Comparison of ENCODE assay signal across 12 cellular contexts in genomic region chr1:238485906-238486219, GRCh38.
A peak's percentile ranks its signal among the peaks of the same experiment; 100 is the strongest.
DNase-seq lines count a peak whose midpoint lies in the region; ATAC-seq and TF ChIP-seq lines count a peak whose summit lies in the region.
"Had no signal": no experiment of that assay in that cellular context is flagged by ENCODE, and none has a peak within 500 bp of the region (broad histone marks: within the 10 kb centered on the region; RNA-seq: fewer than 3 reads in every experiment).

No MANE protein-coding gene starts in this region.

- peak overlapping the region; percentile 61; the same call in 1 of the 2 replicates for H3K9ac ChIP-seq in HUES64 (ENCODE audit: low read depth, low read length)

- peaks cover 61% of the 10 kb centered on the region for H3K4me1 Mint-ChIP-seq in WTC11
- H3K4me1 Mint-ChIP-seq: activated B cell treated with CpG ODN at 0.5 μM for 24 hours had no signal

- H3K9me3 ChIP-seq in HUES64 (ENCODE audit: insufficient read depth, low read depth, low read length) (no peaks in the 10 kb centered on the region), thymus (ENCODE audit: control insufficient read depth) (no peaks in the 10 kb centered on the region)

- TF ChIP-seq CTCF in WTC11 (IDR thresholded peaks at IDR 0.05): no peak

- DNase-seq in WTC11 (ENCODE audit: low spot score): peak; percentile 35
- peak; percentile 64 for DNase-seq in islet precursor cell
- no peak for DNase-seq in NCI-H1694 treated with DMSO at 0.1 percent for 48 hours (lab: John Stamatoyannopoulos, UW)
- no peak for DNase-seq in NCI-H524 (lab: John Stamatoyannopoulos, UW)
- DNase-seq: activated B cell treated with CpG ODN at 0.5 μM for 24 hours; activated T-cell treated with anti-CD3 and anti-CD28 coated beads, Interleukin-2, amount 50 U/mL, for 72 hours; trophoblast cell had no signal

- ATAC-seq in WTC11: peak; percentile 75
- ATAC-seq in HG02938 (IDR thresholded peaks at IDR 0.05; ENCODE audit: unreplicated experiment): no peak
- ATAC-seq: activated T-cell treated with anti-CD3 and anti-CD28 coated beads, Interleukin-2, amount 50 U/mL, for 72 hours; left lobe of liver; Right ventricle myocardium inferior had no signal

- H3K9me3 Mint-ChIP-seq in WTC11: no peaks in the 10 kb centered on the region
- H3K9me3 Mint-ChIP-seq: activated B cell treated with CpG ODN at 0.5 μM for 24 hours had no signal

- H3K36me3 Mint-ChIP-seq in WTC11: peaks cover 20% of the 10 kb centered on the region

- H3K4me3 Mint-ChIP-seq in WTC11: peak overlapping the region; percentile 90
- H3K4me3 Mint-ChIP-seq: activated B cell treated with CpG ODN at 0.5 μM for 24 hours; activated T-cell treated with anti-CD3 and anti-CD28 coated beads, Interleukin-2, amount 50 U/mL, for 72 hours had no signal

- no peaks in the 10 kb centered on the region for H3K27me3 Mint-ChIP-seq in WTC11 (ENCODE audit: low read depth)
- H3K27me3 Mint-ChIP-seq: activated B cell treated with CpG ODN at 0.5 μM for 24 hours had no signal

- POLR2A ChIA-PET in WTC11 (lab: Charles Lee): interaction anchor here (0.7 kb wide), 1 partner anchor 141 kb away, joined by 3 read pairs; no protein-coding TSS in a partner anchor

- H3K27ac Mint-ChIP-seq in WTC11: peak overlapping the region; percentile 68
- H3K27ac Mint-ChIP-seq: activated B cell treated with CpG ODN at 0.5 μM for 24 hours; activated T-cell treated with anti-CD3 and anti-CD28 coated beads, Interleukin-2, amount 50 U/mL, for 72 hours had no signal

- H3K4me3 ChIP-seq in HUES64 (ENCODE audit: low read length) (peak overlapping the region; percentile 53), thymus (ENCODE audit: low read length) (peak overlapping the region; percentile 13)

- CTCF ChIA-PET in WTC11 (lab: Charles Lee): no interaction called here

- H3K27me3 ChIP-seq in HUES64 (ENCODE audit: insufficient read depth, low read length): no peaks in the 10 kb centered on the region
- no peaks in the 10 kb centered on the region for H3K27me3 ChIP-seq in thymus (ENCODE audit: control insufficient read depth, insufficient read depth)

- H3K27ac ChIP-seq in HUES64 (ENCODE audit: low read depth, low read length): peak overlapping the region; percentile 59; the same call in 1 of the 2 replicates
- H3K27ac ChIP-seq in thymus (ENCODE audit: low read depth): peak overlapping the region; percentile 66

- 90% methylated on average over 5 of the region's 5 CpGs for WGBS in HUES64
- WGBS in thymus: 87% methylated on average over 5 of the region's 5 CpGs

- H3K4me1 ChIP-seq in HUES64 (ENCODE audit: insufficient read depth, low read length) (no peaks in the 10 kb centered on the region), thymus (ENCODE audit: control insufficient read depth, insufficient read depth, low read length) (no peaks in the 10 kb centered on the region)

- H3K36me3 ChIP-seq in HUES64 (ENCODE audit: insufficient read depth, low read length) (no peaks in the 10 kb centered on the region), thymus (ENCODE audit: control insufficient read depth, insufficient read depth) (no peaks in the 10 kb centered on the region)

TF ChIP-seq in WTC11, 78 proteins besides CTCF, POLR2A, EP300 and RAD21:
- no peak for TF ChIP-seq ZNF396 (CRISPR knock-in tag; IDR thresholded peaks at IDR 0.05; ENCODE audit: borderline replicate concordance)
- TF ChIP-seq HMGXB4 (CRISPR knock-in tag; IDR thresholded peaks at IDR 0.05): no peak
- TF ChIP-seq, protein P1, sequence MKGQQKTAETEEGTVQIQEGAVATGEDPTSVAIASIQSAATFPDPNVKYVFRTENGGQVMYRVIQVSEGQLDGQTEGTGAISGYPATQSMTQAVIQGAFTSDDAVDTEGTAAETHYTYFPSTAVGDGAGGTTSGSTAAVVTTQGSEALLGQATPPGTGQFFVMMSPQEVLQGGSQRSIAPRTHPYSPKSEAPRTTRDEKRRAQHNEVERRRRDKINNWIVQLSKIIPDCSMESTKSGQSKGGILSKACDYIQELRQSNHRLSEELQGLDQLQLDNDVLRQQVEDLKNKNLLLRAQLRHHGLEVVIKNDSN (CRISPR knock-in tag; IDR thresholded peaks at IDR 0.05): no peak
- TF ChIP-seq ZNF121 (CRISPR knock-in tag; IDR thresholded peaks at IDR 0.05): no peak
- no peak for TF ChIP-seq ZBTB21 (CRISPR knock-in tag; IDR thresholded peaks at IDR 0.05; ENCODE audit: borderline replicate concordance)
- TF ChIP-seq OVOL2 (CRISPR knock-in tag; IDR thresholded peaks at IDR 0.05; ENCODE audit: borderline replicate concordance): no peak
- TF ChIP-seq NR1H2 (CRISPR knock-in tag; IDR thresholded peaks at IDR 0.05): no peak
- TF ChIP-seq E2F4 (CRISPR knock-in tag; IDR thresholded peaks at IDR 0.05; ENCODE audit: borderline replicate concordance, low read depth): no peak

Comparison
In these comparisons a context has a peak if more than half of its experiments do, and no peak if none do; other contexts are left out.
1. DNase-seq: peak in WTC11 (single experiment) and islet precursor cell (single experiment); none in NCI-H1694 treated with DMSO at 0.1 percent for 48 hours (single experiment) and NCI-H524 (0 of 2).